8 cellular contexts compared by ENCODE assay signal in the genomic region with DNA sequence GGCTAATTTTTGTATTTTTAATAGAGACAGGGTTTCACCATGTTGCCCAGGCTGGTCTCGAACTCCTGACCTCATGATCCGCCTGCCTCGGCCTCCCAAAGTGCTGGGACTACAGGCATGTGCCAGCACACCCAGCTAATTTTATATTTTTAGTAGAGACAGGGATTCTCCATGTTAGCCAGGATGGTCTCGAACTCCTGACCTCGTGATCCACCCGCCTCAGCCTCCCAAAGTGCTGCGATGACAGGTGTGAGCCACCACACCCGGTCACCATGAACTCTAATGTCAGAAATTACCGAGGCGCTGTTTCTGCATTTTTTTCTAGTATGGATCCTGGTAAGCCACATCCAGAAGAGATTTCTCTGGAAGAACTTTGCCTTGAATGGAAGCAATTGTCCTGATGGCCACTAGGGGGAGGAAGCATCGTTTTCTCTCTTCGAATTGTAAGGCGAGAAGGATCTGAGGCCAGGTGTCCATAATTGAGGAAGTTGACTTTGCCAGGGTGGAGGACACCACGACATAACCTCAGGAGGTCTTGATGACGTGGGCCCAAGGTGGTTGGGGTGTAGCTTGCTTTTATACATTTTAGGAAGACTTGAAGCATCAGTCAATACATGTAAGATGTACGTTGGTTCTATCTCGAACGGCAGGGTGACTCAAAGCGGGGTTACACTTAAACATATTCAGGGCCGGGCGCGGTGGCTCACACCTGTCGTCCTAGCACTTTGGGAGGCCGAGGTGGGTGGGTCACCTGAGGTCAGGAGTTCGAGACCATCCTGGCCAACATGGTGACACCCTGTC. TPM values are rescaled to one million over a fixed set of nuclear protein-coding genes. Genes with fewer than 3 reads are reported as not detected.
DNase-seq lines count a peak whose midpoint lies in the region; ATAC-seq, FAIRE-seq and TF ChIP-seq lines count a peak whose summit lies in the region.
"Not testable (repeated sequence)": the region's sequence is repeated elsewhere in the genome, so short reads cannot be mapped to it uniquely, and the experiment has no call there.

No MANE protein-coding gene starts in this region.

- H3K4me3 Mint-ChIP-seq in CD4-positive, CD25-positive, alpha-beta regulatory T cell: peak overlapping the region in 1 of 4 donors; percentile 55
- not testable (repeated sequence) for H3K4me3 Mint-ChIP-seq in activated T-cell treated with anti-CD3 and anti-CD28 coated beads, Interleukin-2, amount 50 U/mL, for 24 hours

- peak in 2 of 3 donors; percentile 24 to 64 for DNase-seq in CD4-positive, CD25-positive, alpha-beta regulatory T cell
- DNase-seq in NCI-H128 (lab: John Stamatoyannopoulos, UW; ENCODE audit: unreplicated experiment) (peak; percentile 4), RCC 7860 (ENCODE audit: low spot score) (peak; percentile 36), epithelial cell of proximal tubule (ENCODE audit: low read depth) (peak; percentile 9)
- DNase-seq in activated T-cell treated with anti-CD3 and anti-CD28 coated beads, Interleukin-2, amount 50 U/mL, for 24 hours: peak; percentile 43
- peak; percentile 27 for DNase-seq in stimulated activated CD4-positive, alpha-beta T cell treated with anti-CD3 and anti-CD28 coated beads, Interleukin-1b, Interleukin-23, amount 100 ng/mL, for 48 hours

- not testable (repeated sequence) for ATAC-seq in CD4-positive, CD25-positive, alpha-beta regulatory T cell (ENCODE audit: low read depth in 2 of 2)
- peak; percentile 53 for ATAC-seq in GM21529 (IDR thresholded peaks at IDR 0.05; ENCODE audit: unreplicated experiment)

- TF ChIP-seq CTCF in epithelial cell of proximal tubule (conservative IDR thresholded peaks at IDR 0.05; ENCODE audit: low read depth, low read length) (peak; percentile 89), liver (IDR thresholded peaks at IDR 0.05; ENCODE audit: low read depth, low read length, missing input control) (peak; percentile 75)

- not testable (repeated sequence) for H3K4me3 ChIP-seq in CD4-positive, CD25-positive, alpha-beta regulatory T cell (ENCODE audit: low read depth, low read length); epithelial cell of proximal tubule (ENCODE audit: low read depth, low read length); liver (ENCODE audit: low read depth in 1 of 3, low read length in 3 of 3)

- not testable (repeated sequence) for H3K27me3 Mint-ChIP-seq in CD4-positive, CD25-positive, alpha-beta regulatory T cell; activated T-cell treated with anti-CD3 and anti-CD28 coated beads, Interleukin-2, amount 50 U/mL, for 24 hours

- H3K4me1 ChIP-seq in CD4-positive, CD25-positive, alpha-beta regulatory T cell (ENCODE audit: control insufficient read depth, insufficient read depth, low read length, poor library complexity, severe bottlenecking); liver (ENCODE audit: control insufficient read depth in 4 of 4, insufficient read depth in 4 of 4, low read length in 3 of 4): not testable (repeated sequence)

- WGBS in liver: 60% methylated on average over 25 of the region's 25 CpGs

- not testable (repeated sequence) for FAIRE-seq in RCC 7860 (lab: Jason Lieb, UNC)

- H3K36me3 ChIP-seq in CD4-positive, CD25-positive, alpha-beta regulatory T cell (ENCODE audit: control insufficient read depth, insufficient read depth, low read length); liver (ENCODE audit: control insufficient read depth in 4 of 4, insufficient read depth in 3 of 4, low read depth in 1 of 4, low read length in 3 of 4): not testable (repeated sequence)

- not testable (repeated sequence) for H3K27ac Mint-ChIP-seq in CD4-positive, CD25-positive, alpha-beta regulatory T cell; activated T-cell treated with anti-CD3 and anti-CD28 coated beads, Interleukin-2, amount 50 U/mL, for 24 hours

- not testable (repeated sequence) for H3K9me3 ChIP-seq in CD4-positive, CD25-positive, alpha-beta regulatory T cell (ENCODE audit: control insufficient read depth in 2 of 2, low read length in 2 of 2); liver (ENCODE audit: control insufficient read depth in 4 of 4, low read length in 3 of 4)

- H3K9me3 Mint-ChIP-seq in CD4-positive, CD25-positive, alpha-beta regulatory T cell; activated T-cell treated with anti-CD3 and anti-CD28 coated beads, Interleukin-2, amount 50 U/mL, for 24 hours: not testable (repeated sequence)

- H3K9ac ChIP-seq in liver (ENCODE audit: low read depth in 1 of 2, low read length in 2 of 2): not testable (repeated sequence)

- peaks cover 6 to 15% (median 11%) of the 10 kb centered on the region in 4 donors for H3K4me1 Mint-ChIP-seq in CD4-positive, CD25-positive, alpha-beta regulatory T cell
- not testable (repeated sequence) for H3K4me1 Mint-ChIP-seq in activated T-cell treated with anti-CD3 and anti-CD28 coated beads, Interleukin-2, amount 50 U/mL, for 24 hours (ENCODE audit: low read depth)

- not testable (repeated sequence) for H3K27ac ChIP-seq in CD4-positive, CD25-positive, alpha-beta regulatory T cell (ENCODE audit: insufficient read depth, low read length, poor library complexity, severe bottlenecking); liver (ENCODE audit: low read depth in 1 of 2, low read length in 2 of 2)

- H3K36me3 Mint-ChIP-seq in CD4-positive, CD25-positive, alpha-beta regulatory T cell; activated T-cell treated with anti-CD3 and anti-CD28 coated beads, Interleukin-2, amount 50 U/mL, for 24 hours (ENCODE audit: low read depth): not testable (repeated sequence)

- peak; percentile 66 to 79 for TF ChIP-seq RAD21 in liver (IDR thresholded peaks at IDR 0.05)

- H3K27me3 ChIP-seq in CD4-positive, CD25-positive, alpha-beta regulatory T cell (ENCODE audit: control insufficient read depth, insufficient read depth, low read length); liver (ENCODE audit: control insufficient read depth in 4 of 4, insufficient read depth in 4 of 4, low read length in 3 of 4): not testable (repeated sequence)

RNA-seq across cellular contexts. Expression of gene ASMT, which starts 37.4 kb away (rescaled TPM):
- not detected for total RNA-seq in CD4-positive, CD25-positive, alpha-beta regulatory T cell
- under 1 TPM in 3 of 4 donors, not detected in 1; 0.19 to 1.00 (median 0.91) TPM for polyA plus RNA-seq in CD4-positive, CD25-positive, alpha-beta regulatory T cell
- total RNA-seq in epithelial cell of proximal tubule (not detected in 2 replicates), liver (not detected)
- under 1 TPM in 1 of 2 donors, not detected in 1; 0.26 TPM for polyA plus RNA-seq in liver
